In the genomic region with DNA sequence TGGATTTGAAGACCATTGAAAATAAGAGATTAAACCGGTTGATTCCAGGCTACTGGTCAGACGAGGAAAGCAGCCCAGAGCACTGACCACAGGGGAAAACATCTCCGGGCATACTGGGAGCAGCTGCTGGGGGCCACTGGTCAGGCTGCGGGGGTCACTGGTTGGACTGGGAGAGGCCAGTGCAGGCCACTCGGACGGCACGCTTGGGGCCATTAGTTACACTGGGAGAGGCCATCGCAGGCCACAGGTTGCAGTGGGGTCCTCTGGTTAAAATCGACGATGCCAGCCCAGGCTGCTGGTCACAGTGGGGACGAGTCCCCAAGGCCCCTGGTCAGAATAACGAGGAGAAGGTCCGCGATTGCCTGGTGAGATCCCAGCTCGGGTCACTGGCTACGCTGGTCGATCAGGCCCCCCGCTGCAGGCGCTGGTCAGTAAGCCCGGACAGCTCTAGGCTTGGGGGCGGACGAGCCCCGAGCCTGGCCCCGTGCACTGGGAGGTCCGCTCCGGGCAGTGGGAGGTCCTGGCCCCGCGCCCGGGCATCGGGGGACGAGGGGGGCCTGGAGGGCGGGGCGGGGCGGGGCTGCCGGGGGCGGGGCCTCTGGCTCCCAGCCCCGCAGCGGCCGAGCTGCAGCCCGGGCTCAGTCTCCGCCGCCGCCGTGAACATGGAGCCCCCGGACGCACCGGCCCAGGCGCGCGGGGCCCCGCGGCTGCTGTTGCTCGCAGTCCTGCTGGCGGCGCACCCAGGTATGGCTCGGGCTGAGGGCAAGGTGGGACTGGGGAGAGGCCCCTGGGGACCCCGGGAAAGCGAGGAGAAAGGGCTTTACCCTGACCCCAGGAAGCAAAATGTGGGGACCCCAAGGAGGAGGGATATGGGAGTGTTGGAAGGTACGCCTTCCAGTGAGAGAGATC, we compare ENCODE assay signal across 8 cellular contexts. TPM values are rescaled to one million over a fixed set of nuclear protein-coding genes. Genes with fewer than 3 reads are reported as not detected.
DNase-seq lines count a peak whose midpoint lies in the region; ATAC-seq and TF ChIP-seq lines count a peak whose summit lies in the region.

TSS of gene BCAM (plus strand) at position 641 of the 909 bp plus-strand sequence. CDS start at position 663, 22 bp downstream.

- H3K4me2 ChIP-seq in osteoblast (ENCODE audit: insufficient read depth, low read length) = peak within 1 kb of the TSS; percentile 87

- peak within 1 kb of the TSS; percentile 77 for H3K27ac ChIP-seq in cardiac muscle cell
- no peak within 1 kb of the TSS for H3K27ac ChIP-seq in osteoblast (ENCODE audit: low read depth, low read length)

- H3K9me3 ChIP-seq in cardiac muscle cell (ENCODE audit: low read depth) (no peaks in the 10 kb centered on the region), osteoblast (ENCODE audit: low read depth, low read length) (no peaks in the 10 kb centered on the region)

- peak; percentile 49 for DNase-seq in Ammon's horn (ENCODE audit: low spot score)
- DNase-seq in HuH-7 (ENCODE audit: low spot score) = peak; percentile 93
- DNase-seq in amygdala (lab: John Stamatoyannopoulos, UW) = peak in 30 of 56 donors; percentile 4 to 67 (median 28)
- peak; percentile 85 to 93 for DNase-seq in cardiac muscle cell (ENCODE audit: low read depth in 1 of 2, low spot score in 1 of 2)
- DNase-seq in osteoblast (ENCODE audit: insufficient read length, low spot score, missing footprints) = peak; percentile 99
- no peak for DNase-seq in inferior parietal cortex (ENCODE audit: extremely low spot score)

- peak within 1 kb of the TSS; percentile 51 for H2AFZ ChIP-seq in osteoblast (ENCODE audit: low read length)

- H3K27me3 ChIP-seq in cardiac muscle cell = no peaks in the 10 kb centered on the region
- H3K27me3 ChIP-seq in osteoblast (ENCODE audit: insufficient read depth, low read length) = no peaks in the 10 kb centered on the region

- H3K4me3 ChIP-seq in cardiac muscle cell (peak within 1 kb of the TSS; percentile 88), osteoblast (ENCODE audit: insufficient read depth, low read length) (peak within 1 kb of the TSS; percentile 73)

- peaks cover 22% of the 10 kb centered on the region for H3K4me1 ChIP-seq in cardiac muscle cell (ENCODE audit: low read depth)
- peaks cover 17% of the 10 kb centered on the region for H3K4me1 ChIP-seq in osteoblast (ENCODE audit: insufficient read depth, low read length)

- ATAC-seq in GM21447 (IDR thresholded peaks at IDR 0.05; ENCODE audit: unreplicated experiment) (no peak), HG03378 (IDR thresholded peaks at IDR 0.05; ENCODE audit: unreplicated experiment) (no peak)

- peaks cover 7% of the 10 kb centered on the region for H3K36me3 ChIP-seq in cardiac muscle cell
- no peaks in the 10 kb centered on the region for H3K36me3 ChIP-seq in osteoblast (ENCODE audit: insufficient read depth, low read length)

- no peaks in the 10 kb centered on the region for H4K20me1 ChIP-seq in osteoblast (ENCODE audit: insufficient read depth, low read length)

- TF ChIP-seq CTCF in cardiac muscle cell (IDR thresholded peaks at IDR 0.05; ENCODE audit: low read depth, low read length) (no peak), osteoblast (IDR thresholded peaks at IDR 0.05; ENCODE audit: extremely low read depth, low read depth, low read length) (no peak)

- H3K79me2 ChIP-seq in osteoblast (ENCODE audit: insufficient read depth, low read length) = no peaks in the 10 kb centered on the region

RNA-seq across cellular contexts. Expression of gene BCAM, which starts in this region (rescaled TPM):
- total RNA-seq in cardiac muscle cell = 338 TPM in 2 replicates
- 41.4 and 56.1 TPM in 2 replicates for polyA plus RNA-seq in cardiac muscle cell
- 4.3 and 4.4 TPM in 2 replicates for total RNA-seq in osteoblast

Comparison
In these comparisons a context has a peak if more than half of its experiments do, and no peak if none do; other contexts are left out.
1. RNA of gene BCAM (total RNA-seq): 338 TPM in cardiac muscle cell; 4.3 to 4.4 TPM in osteoblast; every median in the first group is over 10 times any median in the second.